In the genomic region with DNA sequence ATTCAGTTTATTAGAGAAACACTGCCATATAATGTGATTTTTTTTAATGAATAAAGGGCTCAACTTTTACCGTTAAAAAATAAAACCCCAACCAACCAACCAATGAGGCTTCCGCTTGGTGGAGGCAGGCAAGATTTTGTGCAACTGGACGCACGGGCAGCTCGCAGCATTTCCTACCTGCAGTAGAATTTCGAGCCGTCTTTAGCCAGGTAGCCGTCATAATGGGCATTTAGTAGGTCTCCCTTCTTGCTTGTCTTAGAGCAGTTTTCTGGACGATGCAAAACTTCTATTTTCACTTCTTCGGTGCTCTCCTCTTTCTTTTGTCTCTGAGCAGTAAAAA, we compare ENCODE assay signal across 8 cellular contexts. TPM values are rescaled to one million over a fixed set of nuclear protein-coding genes. Genes with fewer than 3 reads are reported as not detected.
DNase-seq lines count a peak whose midpoint lies in the region; ATAC-seq and TF ChIP-seq lines count a peak whose summit lies in the region.

No MANE protein-coding gene starts in this region.

- H3K79me1 ChIP-seq in IMR-90 (ENCODE audit: low read depth in 1 of 2, low read length in 2 of 2), result peaks cover 15 to 42% of the 10 kb centered on the region in 2 experiments

- H3K56ac ChIP-seq in IMR-90 (ENCODE audit: extremely low read depth, insufficient read depth, low read length), result peak overlapping the region; percentile 72; the same call in 1 of the 2 replicates

- peak; percentile 22 for DNase-seq in activated CD4-positive, alpha-beta T cell treated with anti-CD3 and anti-CD28 coated beads for 48 hours
- no peak for DNase-seq in activated CD4-positive, alpha-beta T cell treated with anti-CD3 and anti-CD28 coated beads for 1 hour
- DNase-seq in IMR-90 (peak; percentile 31), astrocyte of the spinal cord (ENCODE audit: low read depth, low spot score) (no peak), right lobe of liver (no peak), transverse colon (peak; percentile 20), EL (no peak)

- H2BK120ac ChIP-seq in IMR-90 (ENCODE audit: low read depth, low read length), result peak overlapping the region; percentile 17; the same call in 1 of the 2 replicates

- H3K4me2 ChIP-seq in IMR-90 (ENCODE audit: low read depth, low read length), result peak overlapping the region; percentile 87

- TF ChIP-seq RAD21 in IMR-90 (IDR thresholded peaks at IDR 0.05; ENCODE audit: low read length), result no peak

- 0% methylated on average over 5 of the region's 10 CpGs; no CpG with 5 or more reads in 1 of the 2 experiments for WGBS in IMR-90 (ENCODE audit: extremely low coverage in 2 of 2, insufficient read length in 1 of 2), 2 experiments
- WGBS in right lobe of liver (ENCODE audit: insufficient coverage, low coverage, low lambda C conversion rate, missing lambda C conversion rate), result 1% methylated on average over 10 of the region's 10 CpGs
- WGBS in transverse colon (ENCODE audit: low coverage in 1 of 2), 2 donors, result 1 to 2% methylated on average over 7 to 10 of the region's 10 CpGs

- H2BK5ac ChIP-seq in IMR-90 (ENCODE audit: low read depth, low read length, poor library complexity, severe bottlenecking), result peak overlapping the region; percentile 64

- H3K4ac ChIP-seq in IMR-90 (ENCODE audit: low read depth, low read length), result peak overlapping the region; percentile 68

- TF ChIP-seq EP300 in transverse colon (IDR thresholded peaks at IDR 0.05; ENCODE audit: low read depth), result no peak

- H3K36me3 ChIP-seq in IMR-90 (ENCODE audit: control insufficient read depth, insufficient read depth, low read length) (no peaks in the 10 kb centered on the region), right lobe of liver (no peaks in the 10 kb centered on the region), transverse colon (no peaks in the 10 kb centered on the region)

- dilution Hi-C loops in IMR-90 (cut with HindIII; ENCODE audit: low sequenced_read_pairs, unreplicated experiment), result no loop called here

- H4K91ac ChIP-seq in IMR-90 (ENCODE audit: insufficient read depth, low read depth, low read length), result peak overlapping the region; percentile 57; the same call in 1 of the 2 replicates

- peak overlapping the region; percentile 58 for H4K5ac ChIP-seq in IMR-90 (ENCODE audit: low read depth, low read length)

- no peaks in the 10 kb centered on the region for H3K9me3 ChIP-seq in IMR-90 (ENCODE audit: control insufficient read depth, insufficient read depth, low read length)
- H3K9me3 ChIP-seq in right lobe of liver, result no peaks in the 10 kb centered on the region
- H3K9me3 ChIP-seq in transverse colon, result no peaks in the 10 kb centered on the region

- H3K27ac ChIP-seq in IMR-90 (ENCODE audit: insufficient read depth, low read length), result peak overlapping the region; percentile 77
- peak overlapping the region; percentile 91 to 97 (median 94) for H3K27ac ChIP-seq in right lobe of liver
- H3K27ac ChIP-seq in transverse colon, result peak overlapping the region; percentile 94 to 98 (median 97)

- H2AK9ac ChIP-seq in IMR-90 (replicated peaks; ENCODE audit: low read depth, low read length, poor library complexity), result no peak overlapping the region

- H3K18ac ChIP-seq in IMR-90 (ENCODE audit: low read depth, low read length), result peak overlapping the region; percentile 36; the same call in 1 of the 2 replicates

- intact Hi-C loops in IMR-90 (cut with micrococcal nuclease) (loop anchor here (1.0 kb wide), 1 partner anchor 27 kb away; a partner anchor contains a TSS), right lobe of liver (cut with DNase I) (no loop called here), transverse colon (cut with DNase I; ENCODE audit: low total_unique reads) (loop anchor here (2.0 kb wide), 1 partner anchor 27 kb away; a partner anchor contains a TSS)

- H4K20me1 ChIP-seq in IMR-90 (ENCODE audit: insufficient read depth, low read length), result peaks cover 16% of the 10 kb centered on the region; the same call in 1 of the 2 replicates

- POLR2A ChIA-PET in IMR-90 (lab: Charles Lee; ENCODE audit: unreplicated experiment), result no interaction called here

- H2BK15ac ChIP-seq in IMR-90 (ENCODE audit: low read depth, low read length), result no peak overlapping the region

- CTCF ChIA-PET in IMR-90 (lab: Yijun Ruan, JAX), result no interaction called here

- in situ Hi-C loops in IMR-90 (cut with MboI; ENCODE audit: low sequenced_read_pairs) (no loop called here), astrocyte of the spinal cord (cut with HindIII; ENCODE audit: low sequenced_read_pairs) (no loop called here), transverse colon (cut with MboI; ENCODE audit: low pct_ligation_motif_present in 1 of 4, low pct_unique_long_range_greater_than_20kb in 1 of 4, low sequenced_read_pairs in 3 of 4) (no loop called here)

- peak overlapping the region; percentile 92 for H3K14ac ChIP-seq in IMR-90 (replicated peaks; ENCODE audit: low read depth, low read length)

- H3K4me1 ChIP-seq in IMR-90 (ENCODE audit: control insufficient read depth, insufficient read depth, low read length) (peaks cover 9% of the 10 kb centered on the region), right lobe of liver (peaks cover 0 to 33% (median 7%) of the 10 kb centered on the region in 4 donors), transverse colon (peaks cover 18 to 43% (median 32%) of the 10 kb centered on the region in 4 donors)

- TF ChIP-seq CTCF in IMR-90 (conservative IDR thresholded peaks at IDR 0.05; ENCODE audit: low read depth, low read length) (no peak), astrocyte of the spinal cord (IDR thresholded peaks at IDR 0.05; ENCODE audit: low read depth, low read length) (no peak), right lobe of liver (IDR thresholded peaks at IDR 0.05) (no peak), transverse colon (IDR thresholded peaks at IDR 0.05) (no peak)

- H2AK5ac ChIP-seq in IMR-90 (ENCODE audit: low read depth, low read length), result no peak overlapping the region; the same call in 1 of the 2 replicates

- no peak overlapping the region for H2BK20ac ChIP-seq in IMR-90 (ENCODE audit: low read depth, low read length)

- peak overlapping the region; percentile 73 to 92 for H4K8ac ChIP-seq in IMR-90 (ENCODE audit: low read depth in 2 of 2, low read length in 2 of 2)

- H3K9me1 ChIP-seq in IMR-90 (ENCODE audit: insufficient read depth, low read length), result peaks cover 6% of the 10 kb centered on the region

- no peaks in the 10 kb centered on the region for H3K27me3 ChIP-seq in IMR-90 (ENCODE audit: control insufficient read depth, insufficient read depth, low read length)
- H3K27me3 ChIP-seq in right lobe of liver, result no peaks in the 10 kb centered on the region
- H3K27me3 ChIP-seq in transverse colon, result no peaks in the 10 kb centered on the region

- no TSS peak for BruUV-seq in IMR-90 (replicated peaks; lab: Mats Ljungman, UMichigan)

- peak overlapping the region; percentile 74 for H3K23ac ChIP-seq in IMR-90 (ENCODE audit: low read depth, low read length)

- peak overlapping the region; percentile 83 for H3K4me3 ChIP-seq in IMR-90 (ENCODE audit: insufficient read depth, low read depth, low read length)
- H3K4me3 ChIP-seq in astrocyte of the spinal cord (ENCODE audit: low read depth, low read length), result peak overlapping the region; percentile 74
- H3K4me3 ChIP-seq in right lobe of liver, result peak overlapping the region; percentile 63 to 69 (median 67)
- peak overlapping the region; percentile 51 to 77 (median 58) for H3K4me3 ChIP-seq in transverse colon

- peak overlapping the region; percentile 94 for H3K9ac ChIP-seq in IMR-90 (ENCODE audit: low read depth, low read length)

- ATAC-seq in IMR-90 (ENCODE audit: low read depth) (0 out of 2 replicates have a peak, but pooled peaks have one; percentile 5), right lobe of liver (no peak), GM21737 (IDR thresholded peaks at IDR 0.05; ENCODE audit: unreplicated experiment) (no peak)

- TF ChIP-seq POLR2A in IMR-90 (IDR thresholded peaks at IDR 0.05; ENCODE audit: low read depth, low read length), result no peak
- TF ChIP-seq POLR2A in right lobe of liver (IDR thresholded peaks at IDR 0.05), result no peak
- no peak for TF ChIP-seq POLR2A in transverse colon (IDR thresholded peaks at IDR 0.05)

- H2AFZ ChIP-seq in IMR-90 (replicated peaks; ENCODE audit: low read length, poor library complexity), result peak overlapping the region; percentile 92

TF ChIP-seq in IMR-90, 13 proteins besides CTCF, POLR2A, EP300 and RAD21 (continues in another document):
- TF ChIP-seq CEBPB (IDR thresholded peaks at IDR 0.05; ENCODE audit: low read depth, low read length) (no peak), FOS (IDR thresholded peaks at IDR 0.05; ENCODE audit: low read depth, low read length) (no peak), MAFK (IDR thresholded peaks at IDR 0.05; ENCODE audit: low read depth, low read length) (no peak), MAZ (IDR thresholded peaks at IDR 0.05; ENCODE audit: borderline replicate concordance, low read depth, low read length) (no peak), RFX5 (IDR thresholded peaks at IDR 0.05; ENCODE audit: low read depth, low read length) (no peak), NFE2L2 (IDR thresholded peaks at IDR 0.05; ENCODE audit: low read depth, low read length) (no peak)

RNA-seq across cellular contexts. Expression of a gene that starts 0.3 kb away (rescaled TPM):
- total RNA-seq in IMR-90 (2012; rRNA removed) (32.6 and 36.9 TPM in 2 replicates), right lobe of liver (10 to 100 TPM in 1 of 6 experiments, 1 to 10 TPM in 5; 2.5 to 12.7 (median 4.8) TPM), transverse colon (1 to 10 TPM in 2 of 4 donors, under 1 TPM in 1, not detected in 1; 0.37 to 5.2 (median 2.6) TPM)
- polyA plus RNA-seq in IMR-90 (2012; rRNA removed), result 51.0 and 53.3 TPM in 2 replicates
- polyA plus RNA-seq in IMR-90 (2012; cell fraction: cytosol; rRNA removed), result 8.0 and 13.7 TPM in 2 replicates
- polyA plus RNA-seq in IMR-90 (2012; cell fraction: nucleus; rRNA removed; ENCODE audit: low replicate concordance), result 1.3 and 11.6 TPM in 2 replicates

RNA-seq across cellular contexts. Expression of a gene that starts 2.2 kb away (rescaled TPM):
- total RNA-seq in IMR-90 (2012; rRNA removed) (3.9 and 5.0 TPM in 2 replicates), right lobe of liver (10 to 100 TPM in 4 of 6 experiments, 1 to 10 TPM in 2; 4.4 to 21.2 (median 15.1) TPM), transverse colon (10 to 100 TPM in 3 of 4 donors, 1 to 10 TPM in 1; 8.2 to 83.2 (median 11.0) TPM)
- polyA plus RNA-seq in IMR-90 (2012; rRNA removed), result 5.5 and 9.6 TPM in 2 replicates
- 0.99 and 1.9 TPM in 2 replicates for polyA plus RNA-seq in IMR-90 (2012; cell fraction: cytosol; rRNA removed)
- polyA plus RNA-seq in IMR-90 (2012; cell fraction: nucleus; rRNA removed; ENCODE audit: low replicate concordance), result 0.47 and 3.1 TPM in 2 replicates

RNA-seq across cellular contexts. Expression of a gene that starts 26.9 kb away (rescaled TPM):
- total RNA-seq in IMR-90 (2012; rRNA removed) (0.28 and 0.72 TPM in 2 replicates), right lobe of liver (1 to 10 TPM in 5 of 6 experiments, under 1 TPM in 1; 0.80 to 2.8 (median 1.6) TPM), transverse colon (1 to 10 TPM in 2 of 4 donors, not detected in 2; 1.6 to 3.2 TPM)
- 1.9 and 2.4 TPM in 2 replicates for polyA plus RNA-seq in IMR-90 (2012; rRNA removed)
- 0.04 and 0.09 TPM in 2 replicates for polyA plus RNA-seq in IMR-90 (2012; cell fraction: cytosol; rRNA removed)
- polyA plus RNA-seq in IMR-90 (2012; cell fraction: nucleus; rRNA removed; ENCODE audit: low replicate concordance), result 2.8 and 24.7 TPM in 2 replicates

RNA-seq across cellular contexts. Expression of a gene that starts 27.1 kb away (rescaled TPM):
- total RNA-seq in IMR-90 (2012; rRNA removed) (53.6 and 55.5 TPM in 2 replicates), right lobe of liver (10 to 100 TPM; 11.2 to 20.5 (median 14.4) TPM), transverse colon (100 to 1,000 TPM in 1 of 4 donors, 10 to 100 TPM in 3; 35.6 to 317 (median 56.9) TPM)
- polyA plus RNA-seq in IMR-90 (2012; rRNA removed), result 39.5 and 41.7 TPM in 2 replicates
- polyA plus RNA-seq in IMR-90 (2012; cell fraction: cytosol; rRNA removed), result 9.7 and 29.0 TPM in 2 replicates
- polyA plus RNA-seq in IMR-90 (2012; cell fraction: nucleus; rRNA removed; ENCODE audit: low replicate concordance), result 29.1 and 41.4 TPM in 2 replicates

Comparison
In these comparisons a context has a peak if more than half of its experiments do, and no peak if none do; other contexts are left out.
1. DNase-seq: peak in activated CD4-positive, alpha-beta T cell treated with anti-CD3 and anti-CD28 coated beads for 48 hours (single experiment), IMR-90 (single experiment) and transverse colon (single experiment); none in activated CD4-positive, alpha-beta T cell treated with anti-CD3 and anti-CD28 coated beads for 1 hour (single experiment), astrocyte of the spinal cord (single experiment), right lobe of liver (0 of 3) and EL (single experiment).
2. intact Hi-C loops: an anchor here in IMR-90 (1.0 kb wide) and transverse colon (2.0 kb wide); none called in right lobe of liver.
3. Peak in every context shown above with its lines, with median percentiles within 50 percentile points of each other: H3K27ac ChIP-seq and H3K4me3 ChIP-seq.